ENCODE assay signal across 22 cellular contexts in the genomic region with DNA sequence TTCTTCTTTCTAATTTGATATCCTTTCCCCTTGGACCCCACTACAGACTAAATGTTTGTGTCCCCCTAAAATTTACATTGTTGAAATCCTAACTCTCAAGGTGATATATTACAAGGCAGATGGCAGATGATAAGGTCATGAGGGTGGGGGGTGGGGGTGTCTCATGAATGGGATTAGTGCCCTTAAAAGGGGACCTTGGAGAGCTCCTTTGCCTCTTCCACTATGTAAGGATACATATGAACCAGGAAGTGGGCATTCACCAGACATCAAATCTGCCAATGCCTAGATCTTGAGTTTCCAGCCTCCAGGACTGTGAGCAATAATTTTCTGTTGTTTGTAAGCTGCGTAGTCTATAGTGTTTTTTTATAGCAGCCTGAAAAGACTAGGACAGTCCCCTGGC.
"Had no signal": no experiment of that assay in that cellular context is flagged by ENCODE, and none has a peak within 500 bp of the region (broad histone marks: within the 10 kb centered on the region; RNA-seq: fewer than 3 reads in every experiment).

No MANE protein-coding gene starts in this region.

- H3K4me1 ChIP-seq: left ventricle myocardium inferior, neural progenitor cell, suprapubic skin, upper lobe of right lung had no signal

- H3K9ac ChIP-seq: neural progenitor cell had no signal

- FAIRE-seq: urothelium cell line had no signal

- H3K27me3 ChIP-seq: neural progenitor cell, neutrophil, spleen, suprapubic skin, tibial artery, upper lobe of right lung had no signal

- H3K4me2 ChIP-seq: neural progenitor cell had no signal

- DNase-seq: islet precursor cell; left ventricle myocardium inferior; mesendoderm; naive B cell; natural killer cell; nephron progenitor cell; occipital lobe; right cardiac atrium; spleen; stimulated activated CD4-positive, alpha-beta T cell treated with anti-CD3 and anti-CD28 coated beads, Interleukin-4, amount 100 ng/mL, for 24 hours; stimulated activated naive CD4-positive, alpha-beta T cell; tibial artery; trophoblast cell; upper lobe of right lung had no signal

- H3K9me3 ChIP-seq: left ventricle myocardium inferior, neutrophil, spleen, suprapubic skin, thoracic aorta, tibial artery, upper lobe of right lung had no signal

- H2AFZ ChIP-seq: neural progenitor cell had no signal

- H3K27ac ChIP-seq: left ventricle myocardium inferior, neural progenitor cell, neutrophil, skin epidermis, spleen, suprapubic skin, thoracic aorta, tibial artery, upper lobe of right lung had no signal

- H3K4me3 ChIP-seq: left ventricle myocardium inferior, lung, neural progenitor cell, skin epidermis, spleen, suprapubic skin, thoracic aorta, tibial artery, upper lobe of right lung had no signal

- ATAC-seq: natural killer cell, right cardiac atrium, sciatic nerve, upper lobe of right lung had no signal

- H3K36me3 ChIP-seq: left ventricle myocardium inferior, neural progenitor cell, neutrophil, spleen, upper lobe of right lung had no signal
